16 cellular contexts compared by ENCODE assay signal in the genomic region with DNA sequence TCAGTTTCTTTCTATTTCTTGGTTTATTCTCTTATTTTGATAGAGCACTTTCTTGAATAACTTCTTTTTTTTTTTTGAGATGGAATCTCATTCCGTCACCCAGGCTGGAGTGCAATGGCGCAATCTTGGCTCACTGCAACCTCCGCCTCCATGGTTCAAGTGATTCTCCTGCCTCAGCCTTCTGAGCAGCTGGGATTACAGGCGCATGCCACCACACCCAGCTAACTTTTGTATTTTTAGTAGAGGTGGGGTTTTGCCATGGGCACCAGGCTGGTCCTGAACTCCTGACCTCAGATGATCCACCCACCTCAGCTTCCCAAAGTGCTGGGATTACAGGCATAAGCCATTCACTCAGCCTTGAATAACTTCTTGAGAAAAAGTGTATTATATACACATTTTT. TPM values are rescaled to one million over a fixed set of nuclear protein-coding genes. Genes with fewer than 3 reads are reported as not detected.
"Had no signal": no experiment of that assay in that cellular context is flagged by ENCODE, and none has a peak within 500 bp of the region (broad histone marks: within the 10 kb centered on the region; RNA-seq: fewer than 3 reads in every experiment).

No MANE protein-coding gene starts in this region.

RNA-seq across cellular contexts. Expression of a gene that starts 39.1 kb away (rescaled TPM):
- total RNA-seq: activated CD4-positive, alpha-beta T cell treated with anti-CD3 and anti-CD28 coated beads for 36 hours; activated CD4-positive, alpha-beta T cell treated with anti-CD3 and anti-CD28 coated beads, Interleukin-2, amount 10 ng/mL, durations not matched to agents 7 days and 5 days; activated CD8-positive, alpha-beta T cell treated with anti-CD3 and anti-CD28 coated beads, Interleukin-2, amount 10 ng/mL, durations not matched to agents 7 days and 5 days; activated naive CD8-positive, alpha-beta T cell treated with anti-CD3 and anti-CD28 coated beads, Interleukin-2, amount 10 ng/mL, durations not matched to agents 7 days and 5 days; activated T-helper 2 cell treated with anti-CD3 and anti-CD28 coated beads, Interferon-gamma antibody, Interleukin-2, Interleukin-4, amounts not matched to agents 10 μg/mL and 5 μg/mL and 100 μg/mL, durations not matched to agents 14 hours and 24 hours and 36 hours; adrenal gland; astrocyte; body of pancreas; OCI-LY7; PC-9; Right ventricle myocardium inferior; SK-MEL-5; T-cell; T-helper 17 cell; WTC11 had no signal
- polyA plus RNA-seq: adrenal gland, IgD-negative memory B cell had no signal
